ENCODE assay signal across 13 cellular contexts in the genomic region with DNA sequence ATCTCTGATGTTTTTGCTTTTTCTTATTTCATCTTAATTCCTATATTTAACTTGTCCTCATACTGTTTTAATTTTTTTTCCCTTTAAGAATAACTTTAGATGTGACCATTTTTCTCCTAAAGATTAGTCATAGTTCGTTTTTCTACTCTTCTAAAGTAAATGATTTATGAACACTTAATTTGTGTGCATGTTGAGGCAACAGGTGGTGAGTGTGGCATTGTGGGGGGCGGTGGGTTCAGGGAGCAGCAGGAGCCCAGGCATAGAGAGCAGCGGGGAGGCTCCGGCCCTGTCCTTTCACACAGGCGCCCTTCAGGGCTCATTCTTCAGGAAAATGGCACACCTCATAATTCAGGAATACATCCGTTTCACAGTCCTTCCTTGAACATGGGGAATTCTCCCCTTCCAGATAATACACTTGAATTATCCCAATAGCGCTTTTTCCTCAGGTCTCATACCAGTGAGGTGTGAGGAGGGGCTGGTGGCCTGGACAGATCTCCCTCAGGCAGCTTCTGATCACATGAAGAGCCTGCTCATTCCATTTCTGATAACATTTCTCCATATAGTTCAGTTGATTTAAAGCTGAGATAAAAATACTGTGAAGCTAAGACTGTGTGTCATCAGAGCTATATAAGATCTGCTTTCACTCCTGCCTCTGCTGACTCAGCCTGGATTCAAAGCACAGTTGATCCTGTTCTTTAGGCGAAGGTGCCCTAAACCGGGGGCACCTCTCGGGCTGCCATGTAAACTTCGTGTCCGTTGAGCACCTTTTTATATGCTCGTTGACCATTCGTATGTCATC. TPM values are rescaled to one million over a fixed set of nuclear protein-coding genes. Genes with fewer than 3 reads are reported as not detected.
DNase-seq lines count a peak whose midpoint lies in the region; ATAC-seq and TF ChIP-seq lines count a peak whose summit lies in the region.
"Had no signal": no experiment of that assay in that cellular context is flagged by ENCODE, and none has a peak within 500 bp of the region (broad histone marks: within the 10 kb centered on the region; RNA-seq: fewer than 3 reads in every experiment).

No MANE protein-coding gene starts in this region.

- H3K4me1 ChIP-seq in HEK293 (ENCODE audit: control insufficient read depth, insufficient read depth, low read length) (no peaks in the 10 kb centered on the region), thyroid gland (peaks cover 1 to 4% of the 10 kb centered on the region in 2 donors)

- CTCF ChIA-PET in HEK293 (lab: Yijun Ruan, JAX): interaction anchor here (0.6 kb wide), 1 partner anchor 42 kb away, joined by 5 read pairs; no protein-coding TSS in a partner anchor

- 89 to 92% methylated on average over 14 of the region's 14 CpGs for WGBS in thyroid gland, 2 donors

- H3K9me3 ChIP-seq in HEK293 (ENCODE audit: control insufficient read depth, insufficient read depth, low read depth, low read length) (no peaks in the 10 kb centered on the region), T-helper 17 cell (ENCODE audit: control insufficient read depth, low read length, poor library complexity, severe bottlenecking) (no peaks in the 10 kb centered on the region), thyroid gland (no peaks in the 10 kb centered on the region)

- TF ChIP-seq POLR2A in thyroid gland (IDR thresholded peaks at IDR 0.05): no peak

- no peaks in the 10 kb centered on the region for H3K27me3 Mint-ChIP-seq in T-helper 17 cell

- H3K4me3 ChIP-seq in HEK293 (ENCODE audit: low read depth, low read length) (no peak overlapping the region), fibroblast of mammary gland (ENCODE audit: control insufficient read depth, low read depth, low read length) (no peak overlapping the region), thyroid gland (replicated peaks in 1 of 3) (no peak overlapping the region)
- H3K4me3 ChIP-seq: SK-N-MC had no signal

- no peak overlapping the region for H3K27ac ChIP-seq in HEK293 (ENCODE audit: extremely low read depth, low read depth, low read length)
- H3K27ac ChIP-seq in thyroid gland: no peak overlapping the region
- H3K27ac ChIP-seq: SK-N-MC had no signal

- no peak for TF ChIP-seq CTCF in HEK293 (tag by site-specific recombination; IDR thresholded peaks at IDR 0.05)
- no peak for TF ChIP-seq CTCF in fibroblast of mammary gland (conservative IDR thresholded peaks at IDR 0.05; ENCODE audit: control insufficient read depth, insufficient read depth, low read depth, low read length)
- no peak for TF ChIP-seq CTCF in thyroid gland (IDR thresholded peaks at IDR 0.05)

- ATAC-seq in T-helper 17 cell (no peak), HG03039 (IDR thresholded peaks at IDR 0.05; ENCODE audit: unreplicated experiment) (no peak)
- ATAC-seq: PC-3 had no signal

- intact Hi-C loops in thyroid gland (cut with DNase I): no loop called here

- H3K36me3 Mint-ChIP-seq in T-helper 17 cell (ENCODE audit: low read depth): peaks cover 6% of the 10 kb centered on the region

- POLR2A ChIA-PET in HEK293 (lab: Yijun Ruan, JAX): interaction anchor here (0.5 kb wide), 1 partner anchor 147 kb away, joined by 4 read pairs; no protein-coding TSS in a partner anchor

- H3K4me1 Mint-ChIP-seq in T-helper 17 cell: peaks cover 10% of the 10 kb centered on the region

- H3K4me3 Mint-ChIP-seq in T-helper 17 cell: no peak overlapping the region

- H3K36me3 ChIP-seq in HEK293 (ENCODE audit: control insufficient read depth in 2 of 2, insufficient read depth in 1 of 2, low read length in 2 of 2) (peaks cover 5 to 55% of the 10 kb centered on the region in 2 experiments; a peak in 2 of 3 replicates), thyroid gland (peaks cover 9 to 15% of the 10 kb centered on the region in 2 donors)

- DNase-seq in T-helper 17 cell (no peak), fibroblast of mammary gland (ENCODE audit: low read depth) (peak; percentile 11), renal cortical epithelial cell (ENCODE audit: low read depth) (peak; percentile 57), thyroid gland (no peak), HuH-7.5 (ENCODE audit: low spot score) (no peak)
- DNase-seq: activated CD4-positive, alpha-beta T cell treated with anti-CD3 and anti-CD28 coated beads, Interleukin-2, amount 50 U/mL, for 4 hours; C1 segment of cervical spinal cord; NCI-H524 treated with DMSO at 0.1 percent for 48 hours; PC-3; substantia nigra had no signal

- no peaks in the 10 kb centered on the region for H3K27me3 ChIP-seq in thyroid gland

- peak overlapping the region; percentile 19 for H3K27ac Mint-ChIP-seq in T-helper 17 cell

TF ChIP-seq in HEK293, 187 proteins besides CTCF, POLR2A, EP300 and RAD21 (continues in another document):
- TF ChIP-seq GLIS2 (tag by site-specific recombination; IDR thresholded peaks at IDR 0.05) (no peak), ZBTB44 (tag by site-specific recombination; IDR thresholded peaks at IDR 0.05) (no peak), ZNF558 (tag by site-specific recombination; IDR thresholded peaks at IDR 0.05) (no peak), GLIS1 (tag by site-specific recombination; IDR thresholded peaks at IDR 0.05) (0 out of 2 replicates have a peak, but pooled peaks have one; percentile 21), ZNF548 (tag by site-specific recombination; IDR thresholded peaks at IDR 0.05) (no peak), ZNF274 (IDR thresholded peaks at IDR 0.05; ENCODE audit: low read length) (no peak), ZNF274 (tag by site-specific recombination; IDR thresholded peaks at IDR 0.05; ENCODE audit: borderline replicate concordance) (no peak), HIC1 (tag by site-specific recombination; IDR thresholded peaks at IDR 0.05) (no peak), PBX3 (CRISPR knock-in tag; IDR thresholded peaks at IDR 0.05) (no peak), ZIC2 (tag by site-specific recombination; IDR thresholded peaks at IDR 0.05) (peak; percentile 85), ZNF660 (tag by site-specific recombination; IDR thresholded peaks at IDR 0.05) (no peak), ZNF580 (tag by site-specific recombination; IDR thresholded peaks at IDR 0.05) (no peak), ZNF776 (tag by site-specific recombination; IDR thresholded peaks at IDR 0.05; ENCODE audit: borderline replicate concordance) (no peak), ZNF354C (tag by site-specific recombination; IDR thresholded peaks at IDR 0.05; ENCODE audit: borderline replicate concordance, low read depth) (no peak), ZNF155 (tag by site-specific recombination; IDR thresholded peaks at IDR 0.05) (no peak), ZNF426 (tag by site-specific recombination; IDR thresholded peaks at IDR 0.05) (no peak), MYNN (tag by site-specific recombination; IDR thresholded peaks at IDR 0.05; ENCODE audit: borderline replicate concordance) (no peak)

RNA-seq across cellular contexts. Expression of gene CUL1, which starts 40.2 kb away (rescaled TPM):
- total RNA-seq in T-helper 17 cell (10 to 100 TPM; 39.7 to 41.4 TPM), renal cortical epithelial cell (39.2 and 69.2 TPM in 2 replicates), thyroid gland (10 to 100 TPM; 51.3 to 53.4 (median 52.9) TPM)

Comparison
In these comparisons a context has a peak if more than half of its experiments do, and no peak if none do; other contexts are left out.
1. DNase-seq: peak in fibroblast of mammary gland (single experiment) and renal cortical epithelial cell (single experiment); none in T-helper 17 cell (0 of 3), thyroid gland (0 of 2) and HuH-7.5 (single experiment).